Comparison of ENCODE assay signal across 27 cellular contexts in genomic region chr17:31015639-31016038, GRCh38. TPM values are rescaled to one million over a fixed set of nuclear protein-coding genes. Genes with fewer than 3 reads are reported as not detected.
DNase-seq lines count a peak whose midpoint lies in the region; ATAC-seq and TF ChIP-seq lines count a peak whose summit lies in the region.
"Had no signal": no experiment of that assay in that cellular context is flagged by ENCODE, and none has a peak within 500 bp of the region (broad histone marks: within the 10 kb centered on the region; RNA-seq: fewer than 3 reads in every experiment).

No MANE protein-coding gene starts in this region.

- no peak overlapping the region for H3K4me2 ChIP-seq in Loucy (ENCODE audit: low read depth, low read length, poor library complexity, severe bottlenecking)
- H3K4me2 ChIP-seq: GM23338 had no signal

- no peaks in the 10 kb centered on the region for H3K9me3 Mint-ChIP-seq in WTC11
- H3K9me3 Mint-ChIP-seq in activated CD4-positive, alpha-beta memory T cell treated with anti-CD3 and anti-CD28 coated beads, Interleukin-2, amount 10 ng/mL, durations not matched to agents 7 days and 5 days = no peaks in the 10 kb centered on the region
- H3K9me3 Mint-ChIP-seq: activated naive CD4-positive, alpha-beta T cell treated with anti-CD3 and anti-CD28 coated beads, Interleukin-2, amount 50 U/mL, for 72 hours; activated T-helper 1 cell treated with anti-CD3 and anti-CD28 coated beads, Interleukin-12 subunit alpha, Interleukin-12 subunit beta, Interleukin-2, Interleukin-4 antibody, amounts not matched to agents 30 ng/mL and 10 ng/mL and 1 ng/mL, durations not matched to agents 14 hours and 24 hours and 36 hours; immature natural killer cell had no signal

- POLR2A ChIA-PET in WTC11 (lab: Charles Lee) = no interaction called here
- POLR2A ChIA-PET in activated CD4-positive, alpha-beta memory T cell treated with anti-CD3 and anti-CD28 coated beads, Interleukin-2, amount 10 ng/mL, durations not matched to agents 7 days and 5 days (lab: Charles Lee) = no interaction called here

- H3K79me2 ChIP-seq in Loucy (ENCODE audit: insufficient read depth, low read length) = no peaks in the 10 kb centered on the region

- no peak overlapping the region for H3K27ac ChIP-seq in foreskin keratinocyte
- H3K27ac ChIP-seq: 22Rv1, cardiac muscle cell, prostate gland, vagina had no signal

- H3K4me3 Mint-ChIP-seq in WTC11 = no peak overlapping the region
- H3K4me3 Mint-ChIP-seq in activated CD4-positive, alpha-beta memory T cell treated with anti-CD3 and anti-CD28 coated beads, Interleukin-2, amount 10 ng/mL, durations not matched to agents 7 days and 5 days = no peak overlapping the region
- H3K4me3 Mint-ChIP-seq: activated T-helper 1 cell treated with anti-CD3 and anti-CD28 coated beads, Interleukin-12 subunit alpha, Interleukin-12 subunit beta, Interleukin-2, Interleukin-4 antibody, amounts not matched to agents 30 ng/mL and 10 ng/mL and 1 ng/mL, durations not matched to agents 14 hours and 24 hours and 36 hours; GM23338; immature natural killer cell had no signal

- H3K36me3 Mint-ChIP-seq in WTC11 = no peaks in the 10 kb centered on the region
- no peaks in the 10 kb centered on the region for H3K36me3 Mint-ChIP-seq in activated CD4-positive, alpha-beta memory T cell treated with anti-CD3 and anti-CD28 coated beads, Interleukin-2, amount 10 ng/mL, durations not matched to agents 7 days and 5 days (ENCODE audit: low read depth)
- H3K36me3 Mint-ChIP-seq: activated naive CD4-positive, alpha-beta T cell treated with anti-CD3 and anti-CD28 coated beads, Interleukin-2, amount 50 U/mL, for 72 hours; immature natural killer cell had no signal

- no peak overlapping the region for H3K9ac ChIP-seq in Loucy (ENCODE audit: low read depth, low read length, poor library complexity, severe bottlenecking)

- no peaks in the 10 kb centered on the region for H3K4me1 ChIP-seq in Loucy (ENCODE audit: insufficient read depth, low read length, poor library complexity, severe bottlenecking)
- H3K4me1 ChIP-seq in foreskin keratinocyte = no peaks in the 10 kb centered on the region
- H3K4me1 ChIP-seq: prostate gland, vagina had no signal

- H3K27me3 ChIP-seq in Loucy (ENCODE audit: insufficient read depth, low read length, poor library complexity, severe bottlenecking) (no peaks in the 10 kb centered on the region), foreskin keratinocyte (no peaks in the 10 kb centered on the region)
- H3K27me3 ChIP-seq: vagina had no signal

- peaks cover 4% of the 10 kb centered on the region for H3K27me3 Mint-ChIP-seq in WTC11 (ENCODE audit: low read depth)
- peaks cover 1% of the 10 kb centered on the region for H3K27me3 Mint-ChIP-seq in activated CD4-positive, alpha-beta memory T cell treated with anti-CD3 and anti-CD28 coated beads, Interleukin-2, amount 10 ng/mL, durations not matched to agents 7 days and 5 days

- H4K20me1 ChIP-seq in Loucy (ENCODE audit: insufficient read depth, low read length, poor library complexity, severe bottlenecking) = no peaks in the 10 kb centered on the region

- H3K9me2 ChIP-seq in Loucy (replicated peaks; ENCODE audit: low read depth, low read length) = no peaks in the 10 kb centered on the region

- no peak overlapping the region for H3K27ac Mint-ChIP-seq in WTC11
- H3K27ac Mint-ChIP-seq in activated CD4-positive, alpha-beta memory T cell treated with anti-CD3 and anti-CD28 coated beads, Interleukin-2, amount 10 ng/mL, durations not matched to agents 7 days and 5 days = no peak overlapping the region
- H3K27ac Mint-ChIP-seq: activated naive CD4-positive, alpha-beta T cell treated with anti-CD3 and anti-CD28 coated beads, Interleukin-2, amount 50 U/mL, for 72 hours; activated T-helper 1 cell treated with anti-CD3 and anti-CD28 coated beads, Interleukin-12 subunit alpha, Interleukin-12 subunit beta, Interleukin-2, Interleukin-4 antibody, amounts not matched to agents 30 ng/mL and 10 ng/mL and 1 ng/mL, durations not matched to agents 14 hours and 24 hours and 36 hours; GM23338 had no signal

- TF ChIP-seq CTCF in Loucy (conservative IDR thresholded peaks at IDR 0.05; ENCODE audit: low read length) = peak; percentile 21; the same call in 1 of the 2 replicates
- TF ChIP-seq CTCF in WTC11 (IDR thresholded peaks at IDR 0.05) = no peak
- TF ChIP-seq CTCF in foreskin keratinocyte (conservative IDR thresholded peaks at IDR 0.05) = peak; percentile 42

- peak; percentile 14 for DNase-seq in DMS 273 (lab: John Stamatoyannopoulos, UW; ENCODE audit: unreplicated experiment)
- no peak for DNase-seq in DMS 273 treated with DMSO at 0.1 percent for 48 hours (lab: John Stamatoyannopoulos, UW)
- DNase-seq in WTC11 (ENCODE audit: low spot score) = peak; percentile 17
- DNase-seq in foreskin keratinocyte = no peak
- DNase-seq in activated CD4-positive, alpha-beta memory T cell treated with anti-CD3 and anti-CD28 coated beads, Interleukin-2, amount 10 ng/mL, durations not matched to agents 7 days and 5 days = no peak
- no peak for DNase-seq in NCI-H510A treated with DMSO at 0.1 percent for 48 hours (lab: John Stamatoyannopoulos, UW)
- DNase-seq: activated CD4-positive, alpha-beta T cell treated with anti-CD3 and anti-CD28 coated beads, Interleukin-2, amount 50 U/mL, for 1 hour; anterior cingulate cortex; cortex of kidney; hypothalamus; immature natural killer cell; NCI-H1105 treated with DMSO at 0.1 percent for 48 hours; NCI-H1930; NCI-H226; NCI-H774; nucleus accumbens; stimulated activated naive CD4-positive, alpha-beta T cell treated with Interleukin-2 at 50 U/mL for 16 hours had no signal

- CTCF ChIA-PET in WTC11 (lab: Charles Lee) = interaction anchor here (0.7 kb wide), 1 partner anchor 46 kb away, joined by 3 read pairs; no protein-coding TSS in a partner anchor
- CTCF ChIA-PET in activated CD4-positive, alpha-beta memory T cell treated with anti-CD3 and anti-CD28 coated beads, Interleukin-2, amount 10 ng/mL, durations not matched to agents 7 days and 5 days (lab: Charles Lee) = interaction anchor here (1.0 kb wide), 1 partner anchor 199 kb away, joined by 3 read pairs; no protein-coding TSS in a partner anchor

- no peak overlapping the region for H3K4me3 ChIP-seq in Loucy (ENCODE audit: low read length, poor library complexity, severe bottlenecking)
- H3K4me3 ChIP-seq: cardiac muscle cell, GM23338, prostate gland, vagina had no signal

- H3K36me3 ChIP-seq in Loucy (ENCODE audit: insufficient read depth, low read length) = no peaks in the 10 kb centered on the region
- H3K36me3 ChIP-seq: cardiac muscle cell, prostate gland, vagina had no signal

- H3K4me1 Mint-ChIP-seq in WTC11 = peaks cover 1% of the 10 kb centered on the region
- no peaks in the 10 kb centered on the region for H3K4me1 Mint-ChIP-seq in activated CD4-positive, alpha-beta memory T cell treated with anti-CD3 and anti-CD28 coated beads, Interleukin-2, amount 10 ng/mL, durations not matched to agents 7 days and 5 days

- ATAC-seq in WTC11 (no peak), foreskin keratinocyte (no peak), GM19351 (IDR thresholded peaks at IDR 0.05; ENCODE audit: unreplicated experiment) (no peak)
- ATAC-seq: activated naive CD4-positive, alpha-beta T cell treated with anti-CD3 and anti-CD28 coated beads, Interleukin-2, amount 50 U/mL, for 72 hours; GM23338; left lobe of liver had no signal

- no peak overlapping the region for H2AFZ ChIP-seq in Loucy (ENCODE audit: low read length)
- H2AFZ ChIP-seq: GM23338 had no signal

- no peaks in the 10 kb centered on the region for H3K9me3 ChIP-seq in Loucy (ENCODE audit: insufficient read depth, low read depth, low read length)
- H3K9me3 ChIP-seq: prostate gland, vagina had no signal

- H3F3A ChIP-seq in Loucy (ENCODE audit: low read depth) = no peaks in the 10 kb centered on the region

TF ChIP-seq in WTC11, 78 proteins besides CTCF, POLR2A, EP300 and RAD21 (continues in another document):
- no peak for TF ChIP-seq ATF6 (CRISPR knock-in tag; IDR thresholded peaks at IDR 0.05)
- TF ChIP-seq, protein P1, sequence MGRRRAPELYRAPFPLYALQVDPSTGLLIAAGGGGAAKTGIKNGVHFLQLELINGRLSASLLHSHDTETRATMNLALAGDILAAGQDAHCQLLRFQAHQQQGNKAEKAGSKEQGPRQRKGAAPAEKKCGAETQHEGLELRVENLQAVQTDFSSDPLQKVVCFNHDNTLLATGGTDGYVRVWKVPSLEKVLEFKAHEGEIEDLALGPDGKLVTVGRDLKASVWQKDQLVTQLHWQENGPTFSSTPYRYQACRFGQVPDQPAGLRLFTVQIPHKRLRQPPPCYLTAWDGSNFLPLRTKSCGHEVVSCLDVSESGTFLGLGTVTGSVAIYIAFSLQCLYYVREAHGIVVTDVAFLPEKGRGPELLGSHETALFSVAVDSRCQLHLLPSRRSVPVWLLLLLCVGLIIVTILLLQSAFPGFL (CRISPR knock-in tag; IDR thresholded peaks at IDR 0.05; ENCODE audit: borderline replicate concordance) = no peak
- TF ChIP-seq ZNF317 (CRISPR knock-in tag; IDR thresholded peaks at IDR 0.05; ENCODE audit: borderline replicate concordance, low read depth) = no peak
- TF ChIP-seq USF2 (CRISPR knock-in tag; IDR thresholded peaks at IDR 0.05) = no peak

RNA-seq across cellular contexts. Expression of gene RNF135, which starts 44.8 kb away (rescaled TPM):
- total RNA-seq in WTC11 (2021) (10.3 to 12.3 TPM (median 10.4 TPM) in 3 replicates), foreskin keratinocyte (12.5 and 12.6 TPM in 2 replicates)
- polyA plus RNA-seq in foreskin keratinocyte = 12.3 and 13.0 TPM in 2 replicates
- total RNA-seq in activated CD4-positive, alpha-beta memory T cell treated with anti-CD3 and anti-CD28 coated beads, Interleukin-2, amount 10 ng/mL, durations not matched to agents 7 days and 5 days = 1 to 10 TPM; 9.0 to 9.2 TPM

Comparison
In these comparisons a context has a peak if more than half of its experiments do, and no peak if none do; other contexts are left out.
1. DNase-seq: peak in DMS 273 (single experiment) and WTC11 (single experiment); none in DMS 273 treated with DMSO at 0.1 percent for 48 hours (single experiment), foreskin keratinocyte (0 of 2), activated CD4-positive, alpha-beta memory T cell treated with anti-CD3 and anti-CD28 coated beads, Interleukin-2, amount 10 ng/mL, durations not matched to agents 7 days and 5 days (single experiment) and NCI-H510A treated with DMSO at 0.1 percent for 48 hours (single experiment).